In the genomic region with DNA sequence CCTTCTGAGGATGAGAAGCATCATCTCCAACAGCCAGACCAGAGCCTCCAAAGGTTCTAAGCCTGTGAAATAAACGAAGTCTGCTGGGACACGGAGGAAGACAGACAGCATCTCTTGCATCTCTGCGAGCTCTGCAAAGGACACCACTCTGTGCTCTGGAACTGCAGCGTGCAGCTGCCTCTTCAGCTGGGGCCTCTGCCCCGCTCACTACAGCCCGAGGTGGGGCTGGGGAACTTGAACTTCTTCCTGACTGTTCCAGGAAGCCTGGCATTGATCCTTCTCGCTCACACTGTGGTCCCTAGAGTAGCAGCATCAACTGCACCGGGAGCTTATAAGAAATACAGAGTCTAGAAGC, we compare ENCODE assay signal across 10 cellular contexts.
DNase-seq lines count a peak whose midpoint lies in the region; ATAC-seq and TF ChIP-seq lines count a peak whose summit lies in the region.
"Had no signal": no experiment of that assay in that cellular context is flagged by ENCODE, and none has a peak within 500 bp of the region (broad histone marks: within the 10 kb centered on the region; RNA-seq: fewer than 3 reads in every experiment).

No MANE protein-coding gene starts in this region.

- no peak overlapping the region for H3K4me3 Mint-ChIP-seq in type B pancreatic cell

- H3K36me3 Mint-ChIP-seq in type B pancreatic cell = no peaks in the 10 kb centered on the region

- DNase-seq in activated CD8-positive, alpha-beta memory T cell treated with anti-CD3 and anti-CD28 coated beads for 24 hours = peak; percentile 50
- no peak for DNase-seq in activated CD8-positive, alpha-beta memory T cell treated with anti-CD3 and anti-CD28 coated beads, Interleukin-2, amount 50 U/mL, for 4 hours
- DNase-seq in H7 (peak; percentile 11), type B pancreatic cell (ENCODE audit: extremely low spot score, unreplicated experiment) (peak; percentile 36), SKM-1 treated with dmso at 0.1 percent for 144 hours (lab: John Stamatoyannopoulos, UW; ENCODE audit: unreplicated experiment) (no peak), anterior cingulate cortex (lab: John Stamatoyannopoulos, UW) (no peak), KG1 (lab: John Stamatoyannopoulos, UW) (no peak)
- DNase-seq: kidney, NCI-H748 treated with DMSO at 0.1 percent for 48 hours had no signal

- no peaks in the 10 kb centered on the region for H3K36me3 ChIP-seq in H7 (replicated peaks; ENCODE audit: control insufficient read depth, insufficient read depth, low read length)

- H3K27me3 ChIP-seq in H7 (ENCODE audit: control insufficient read depth, insufficient read depth, low read length) = no peaks in the 10 kb centered on the region

- no peaks in the 10 kb centered on the region for H3K4me1 Mint-ChIP-seq in type B pancreatic cell (ENCODE audit: unreplicated experiment)

- peak; percentile 45 for ATAC-seq in HG03439 (IDR thresholded peaks at IDR 0.05; ENCODE audit: unreplicated experiment)

- no peak overlapping the region for H3K27ac Mint-ChIP-seq in type B pancreatic cell

- no peak overlapping the region for H3K4me3 ChIP-seq in H7 (ENCODE audit: insufficient read depth, low read depth, low read length)

- peaks cover 15% of the 10 kb centered on the region for H3K27me3 Mint-ChIP-seq in type B pancreatic cell

- no peaks in the 10 kb centered on the region for H3K9me3 Mint-ChIP-seq in type B pancreatic cell

- TF ChIP-seq CTCF in type B pancreatic cell (conservative IDR thresholded peaks at IDR 0.05) = no peak

Comparison
In these comparisons a context has a peak if more than half of its experiments do, and no peak if none do; other contexts are left out.
1. DNase-seq: peak in activated CD8-positive, alpha-beta memory T cell treated with anti-CD3 and anti-CD28 coated beads for 24 hours (single experiment), H7 (single experiment) and type B pancreatic cell (single experiment); none in activated CD8-positive, alpha-beta memory T cell treated with anti-CD3 and anti-CD28 coated beads, Interleukin-2, amount 50 U/mL, for 4 hours (single experiment), SKM-1 treated with dmso at 0.1 percent for 144 hours (single experiment), anterior cingulate cortex (0 of 58) and KG1 (single experiment).